In genomic region chr22:34702279-34702678, GRCh38 we compare ENCODE assay signal across 20 cellular contexts.
"Had no signal": no experiment of that assay in that cellular context is flagged by ENCODE, and none has a peak within 500 bp of the region (broad histone marks: within the 10 kb centered on the region; RNA-seq: fewer than 3 reads in every experiment).

No MANE protein-coding gene starts in this region.

- H3K27ac ChIP-seq: dorsolateral prefrontal cortex, heart left ventricle, neutrophil, psoas muscle, right lobe of liver, suprapubic skin, thyroid gland, upper lobe of left lung had no signal

- DNase-seq: cortex of kidney; dorsolateral prefrontal cortex; effector CD8-positive, alpha-beta T cell; heart left ventricle; hippocampal formation; kidney glomerular epithelial cell; mammary epithelial cell; naive thymus-derived CD8-positive, alpha-beta T cell; psoas muscle; retina; right lobe of liver; stimulated activated CD4-positive, alpha-beta T cell treated with anti-CD3 and anti-CD28 coated beads, Interleukin-4, amount 100 ng/mL, for 1 hour; stimulated activated CD8-positive, alpha-beta memory T cell treated with anti-CD3 and anti-CD28 coated beads, Interleukin-4, amount 100 ng/mL, for 48 hours; stimulated activated naive CD8-positive, alpha-beta T cell treated with anti-CD3 and anti-CD28 coated beads, Interleukin-15, Interleukin-2, amounts not matched to agents 100 U/mL and 50 U/mL, for 24 hours; thyroid gland; upper lobe of left lung had no signal

- H3K36me3 ChIP-seq: heart left ventricle, neutrophil, right lobe of liver, suprapubic skin, thyroid gland, upper lobe of left lung had no signal

- H3K27me3 ChIP-seq: neutrophil, right lobe of liver, suprapubic skin, thyroid gland, upper lobe of left lung had no signal

- H3K9me3 ChIP-seq: neutrophil, psoas muscle, right lobe of liver, suprapubic skin, thyroid gland, upper lobe of left lung had no signal

- H3K4me1 ChIP-seq: heart left ventricle, psoas muscle, right lobe of liver, thyroid gland, upper lobe of left lung had no signal

- H3K4me3 ChIP-seq: dorsolateral prefrontal cortex, heart left ventricle, psoas muscle, right lobe of liver, suprapubic skin, thyroid gland, upper lobe of left lung had no signal

- FAIRE-seq: frontal cortex, islet of Langerhans had no signal
